In the genomic region with DNA sequence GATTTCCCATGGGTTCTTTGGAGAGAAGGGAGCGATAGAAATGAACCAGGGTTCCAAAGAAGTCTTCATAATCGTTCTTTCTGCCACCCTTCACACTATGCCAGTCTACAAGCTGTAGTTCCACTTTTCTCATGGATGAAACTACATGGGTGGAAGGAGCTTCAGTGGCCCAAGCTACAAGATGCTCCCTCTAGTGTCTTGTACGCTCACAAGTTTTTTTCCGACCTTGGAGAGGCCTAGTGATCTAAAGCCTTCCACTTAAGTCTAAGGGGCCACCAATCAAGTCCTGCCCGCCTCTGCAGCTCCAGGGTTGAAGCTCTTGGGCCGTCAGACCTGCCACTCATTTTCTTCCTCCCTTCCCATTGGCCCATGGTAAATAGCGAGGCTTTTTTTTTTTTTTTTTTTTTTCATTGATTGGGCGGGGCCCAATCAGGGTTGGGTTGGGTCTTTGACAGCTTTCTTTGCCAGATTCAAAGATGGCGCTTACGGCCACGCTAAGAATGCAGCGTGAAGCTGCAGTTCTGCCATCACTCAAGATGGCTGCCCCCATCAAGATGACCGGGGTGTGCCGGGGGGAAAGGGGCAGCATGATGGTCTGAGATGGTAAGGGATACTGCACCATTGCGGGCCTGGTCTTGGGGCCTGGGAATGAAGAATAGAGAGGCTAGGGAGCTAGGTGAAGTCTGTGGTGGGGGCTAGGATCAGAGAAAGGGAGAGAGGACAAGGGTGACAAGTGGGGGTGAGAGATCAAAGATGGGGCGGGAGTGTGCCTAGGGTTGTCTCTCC, we compare ENCODE assay signal across 8 cellular contexts. TPM values are rescaled to one million over a fixed set of nuclear protein-coding genes. Genes with fewer than 3 reads are reported as not detected.
A peak's percentile ranks its signal among the peaks of the same experiment; 100 is the strongest.
DNase-seq lines count a peak whose midpoint lies in the region; ATAC-seq and TF ChIP-seq lines count a peak whose summit lies in the region.

A gene (plus strand): TSS at position 527 of the 786 bp plus-strand sequence. CDS start 430 bp downstream, outside the sequence.

- no TSS peak for BruUV-seq in PC-9 (replicated peaks; lab: Mats Ljungman, UMichigan)

- H3K36me3 ChIP-seq in PC-9 (ENCODE audit: low read depth), result no peaks in the 10 kb centered on the region
- H3K36me3 ChIP-seq in muscle layer of colon (ENCODE audit: insufficient read depth, low read length), result peaks cover 21% of the 10 kb centered on the region

- TF ChIP-seq CTCF in PC-9 (conservative IDR thresholded peaks at IDR 0.05), result peak; percentile 52

- CTCF ChIA-PET in PC-9 (lab: Charles Lee), result interaction anchor here (0.5 to 1.4 kb wide), 15 partner anchors 14 to 547 kb away, joined by 3 to 13 read pairs (median 4); a partner anchor contains a TSS

- intact Hi-C loops in PC-9 (cut with micrococcal nuclease; ENCODE audit: unreplicated experiment), result loop anchor here (2.0 to 10.0 kb wide), 2 partner anchors 157 to 539 kb away; a partner anchor contains a TSS

- H3K9me3 ChIP-seq in PC-9 (ENCODE audit: insufficient read depth, low read depth) (no peaks in the 10 kb centered on the region), muscle layer of colon (ENCODE audit: low read length) (no peaks in the 10 kb centered on the region)

- peak within 1 kb of the TSS; percentile 99 for H3K27ac Mint-ChIP-seq in activated T-cell treated with anti-CD3 and anti-CD28 coated beads, Interleukin-2, amount 50 U/mL, for 24 hours

- H3K9me2 ChIP-seq in PC-9 (ENCODE audit: insufficient read depth), result no peaks in the 10 kb centered on the region

- DNase-seq in DMS79 treated with DMSO at 0.1 percent for 48 hours (lab: John Stamatoyannopoulos, UW) (peak; percentile 92), KBM-7 (peak; percentile 100), PC-9 (peak; percentile 84 to 95)
- peak; percentile 88 for DNase-seq in activated T-cell treated with anti-CD3 and anti-CD28 coated beads, Interleukin-2, amount 50 U/mL, for 24 hours
- DNase-seq in stimulated activated CD8-positive, alpha-beta memory T cell treated with anti-CD3 and anti-CD28 coated beads, Interleukin-7, amount 100 ng/mL, for 24 hours (ENCODE audit: low read depth), result peak; percentile 67

- H3K4me3 Mint-ChIP-seq in activated T-cell treated with anti-CD3 and anti-CD28 coated beads, Interleukin-2, amount 50 U/mL, for 24 hours, result peak within 1 kb of the TSS; percentile 98

- H3K9me3 Mint-ChIP-seq in activated T-cell treated with anti-CD3 and anti-CD28 coated beads, Interleukin-2, amount 50 U/mL, for 24 hours, result no peaks in the 10 kb centered on the region

- H3K36me3 Mint-ChIP-seq in activated T-cell treated with anti-CD3 and anti-CD28 coated beads, Interleukin-2, amount 50 U/mL, for 24 hours (ENCODE audit: low read depth), result peaks cover 44% of the 10 kb centered on the region

- H4K20me1 ChIP-seq in PC-9 (ENCODE audit: insufficient read depth), result no peaks in the 10 kb centered on the region

- H3K4me1 Mint-ChIP-seq in activated T-cell treated with anti-CD3 and anti-CD28 coated beads, Interleukin-2, amount 50 U/mL, for 24 hours (ENCODE audit: low read depth), result peaks cover 37% of the 10 kb centered on the region

- ATAC-seq in GM21717 (IDR thresholded peaks at IDR 0.05; ENCODE audit: unreplicated experiment) (peak; percentile 92), esophagus mucosa (peak; percentile 97)

- POLR2A ChIA-PET in PC-9 (lab: Charles Lee; ENCODE audit: unreplicated experiment), result interaction anchor here (0.5 to 0.7 kb wide), 12 partner anchors 9 to 861 kb away, joined by 3 to 11 read pairs (median 4); a partner anchor contains a TSS

- H3K27me3 ChIP-seq in PC-9 (ENCODE audit: insufficient read depth, low read depth), result no peaks in the 10 kb centered on the region
- H3K27me3 ChIP-seq in muscle layer of colon (ENCODE audit: control insufficient read depth in 1 of 2, insufficient read depth in 2 of 2, low read length in 2 of 2), result no peaks in the 10 kb centered on the region

- in situ Hi-C loops in KBM-7 (cut with MboI; ENCODE audit: low pct_unique_long_range_greater_than_20kb, low sequenced_read_pairs), result no loop called here

- peak within 1 kb of the TSS; percentile 83 for H3K4me3 ChIP-seq in PC-9
- H3K4me3 ChIP-seq in muscle layer of colon (ENCODE audit: low read depth in 1 of 2, low read length in 2 of 2), result peak within 1 kb of the TSS; percentile 91 to 95

- peak within 1 kb of the TSS; percentile 91 for H3K4me2 ChIP-seq in PC-9

- H3K4me1 ChIP-seq in PC-9 (replicated peaks; ENCODE audit: insufficient read depth), result peaks cover 16% of the 10 kb centered on the region
- peaks cover 23% of the 10 kb centered on the region for H3K4me1 ChIP-seq in muscle layer of colon (ENCODE audit: insufficient read depth, low read length)

- H2AFZ ChIP-seq in PC-9, result peak within 1 kb of the TSS; percentile 88

- H3K27me3 Mint-ChIP-seq in activated T-cell treated with anti-CD3 and anti-CD28 coated beads, Interleukin-2, amount 50 U/mL, for 24 hours, result no peaks in the 10 kb centered on the region

- H3K27ac ChIP-seq in PC-9 (no peak within 1 kb of the TSS), muscle layer of colon (ENCODE audit: low read depth, low read length) (peak within 1 kb of the TSS; percentile 84)

- H3F3A ChIP-seq in PC-9 (ENCODE audit: insufficient read depth, low read depth), result peaks cover 3% of the 10 kb centered on the region; the same call in 1 of the 2 replicates

- no peaks in the 10 kb centered on the region for H3K79me2 ChIP-seq in PC-9 (ENCODE audit: low read depth)

- H3K9ac ChIP-seq in muscle layer of colon (ENCODE audit: low read length), result peak within 1 kb of the TSS; percentile 75

RNA-seq across cellular contexts. Expression of the gene that starts here (rescaled TPM):
- total RNA-seq in PC-9 (2021), result 4.3 and 6.7 TPM in 2 replicates
- total RNA-seq in esophagus mucosa, result 11.4 TPM
